Comparison of ENCODE assay signal across 1 cellular context in genomic region chr22:20965888-20966855, GRCh38.
A peak's percentile ranks its signal among the peaks of the same experiment; 100 is the strongest.
TF ChIP-seq lines count a peak whose summit lies in the region.

No MANE protein-coding gene starts in this region.

TF ChIP-seq in HepG2, 621 proteins besides CTCF, POLR2A, EP300 and RAD21 (continued from another document and continues in another):
- TF ChIP-seq ATF6 (CRISPR knock-in tag; conservative IDR thresholded peaks at IDR 0.05), result no peak
- peak; percentile 64; the same call in 1 of the 2 replicates for TF ChIP-seq MTA1 (CRISPR knock-in tag; IDR thresholded peaks at IDR 0.05; ENCODE audit: borderline replicate concordance)
- TF ChIP-seq THYN1 (CRISPR knock-in tag; IDR thresholded peaks at IDR 0.05; ENCODE audit: borderline replicate concordance, low read depth), result no peak
- TF ChIP-seq CAMTA2 (CRISPR knock-in tag; IDR thresholded peaks at IDR 0.05; ENCODE audit: borderline replicate concordance), result no peak
- TF ChIP-seq ESRRA (CRISPR knock-in tag; IDR thresholded peaks at IDR 0.05; ENCODE audit: low read depth), result peak; percentile 60; the same call in 1 of the 2 replicates
- TF ChIP-seq ZNF574 (CRISPR knock-in tag; IDR thresholded peaks at IDR 0.05), result no peak
- TF ChIP-seq SOX6 (IDR thresholded peaks at IDR 0.05), result no peak
- no peak for TF ChIP-seq SOX6 (CRISPR knock-in tag; IDR thresholded peaks at IDR 0.05)
- TF ChIP-seq THAP8 (CRISPR knock-in tag; IDR thresholded peaks at IDR 0.05; ENCODE audit: borderline replicate concordance), result no peak
- no peak for TF ChIP-seq ZNF142 (CRISPR knock-in tag; IDR thresholded peaks at IDR 0.05)
- no peak for TF ChIP-seq RFX1 (IDR thresholded peaks at IDR 0.05)
- no peak for TF ChIP-seq FOSL2 (CRISPR knock-in tag; IDR thresholded peaks at IDR 0.05)
- peak; percentile 87 for TF ChIP-seq ETV5 (CRISPR knock-in tag; IDR thresholded peaks at IDR 0.05; ENCODE audit: borderline replicate concordance)
- TF ChIP-seq ZNF614 (CRISPR knock-in tag; IDR thresholded peaks at IDR 0.05; ENCODE audit: borderline replicate concordance), result peak; percentile 14; the same call in 1 of the 2 replicates
- TF ChIP-seq ZMYM4 (CRISPR knock-in tag; IDR thresholded peaks at IDR 0.05), result no peak
- no peak for TF ChIP-seq SNAPC4 (CRISPR knock-in tag; IDR thresholded peaks at IDR 0.05)
- no peak for TF ChIP-seq ZNF124 (CRISPR knock-in tag; IDR thresholded peaks at IDR 0.05)
- no peak for TF ChIP-seq MZF1 (CRISPR knock-in tag; IDR thresholded peaks at IDR 0.05; ENCODE audit: borderline replicate concordance)
- TF ChIP-seq HNF4A (CRISPR knock-in tag; IDR thresholded peaks at IDR 0.05), result peak; percentile 83
- peak; percentile 50 for TF ChIP-seq ZNF687 (CRISPR knock-in tag; IDR thresholded peaks at IDR 0.05)
- no peak for TF ChIP-seq ZNF704 (CRISPR knock-in tag; IDR thresholded peaks at IDR 0.05; ENCODE audit: borderline replicate concordance)
- TF ChIP-seq ELF3 (CRISPR knock-in tag; IDR thresholded peaks at IDR 0.05), result peak; percentile 33
- TF ChIP-seq HDAC2 (CRISPR knock-in tag; IDR thresholded peaks at IDR 0.05), result peak; percentile 69
- TF ChIP-seq HNF4G (IDR thresholded peaks at IDR 0.05; ENCODE audit: borderline replicate concordance, low read depth, low read length), result peak; percentile 32; the same call in 1 of the 2 replicates
- peak; percentile 25; the same call in 1 of the 2 replicates for TF ChIP-seq HNF4G (CRISPR knock-in tag; IDR thresholded peaks at IDR 0.05; ENCODE audit: borderline replicate concordance, low read depth)
- no peak for TF ChIP-seq CBFB (CRISPR knock-in tag; IDR thresholded peaks at IDR 0.05)
- TF ChIP-seq RFX5 (IDR thresholded peaks at IDR 0.05; ENCODE audit: low read depth, low read length), result no peak
- TF ChIP-seq SALL1 (CRISPR knock-in tag; IDR thresholded peaks at IDR 0.05), result peak; percentile 46; the same call in 1 of the 2 replicates
- no peak for TF ChIP-seq ZBTB25 (CRISPR knock-in tag; IDR thresholded peaks at IDR 0.05)
- TF ChIP-seq ZMYM3 (CRISPR knock-in tag; IDR thresholded peaks at IDR 0.05), result peak; percentile 99
- peak; percentile 63 for TF ChIP-seq NR2F6 (IDR thresholded peaks at IDR 0.05)
- TF ChIP-seq NR2F6 (CRISPR knock-in tag; IDR thresholded peaks at IDR 0.05), result no peak; the same call in 1 of the 2 replicates
- TF ChIP-seq ZNF20 (CRISPR knock-in tag; IDR thresholded peaks at IDR 0.05), result no peak
- no peak for TF ChIP-seq EEA1 (CRISPR knock-in tag; IDR thresholded peaks at IDR 0.05; ENCODE audit: borderline replicate concordance)
- peak; percentile 80 for TF ChIP-seq RCOR2 (CRISPR knock-in tag; IDR thresholded peaks at IDR 0.05)
